8 cellular contexts compared by ENCODE assay signal in genomic region chr12:57214398-57214781, GRCh38. TPM values are rescaled to one million over a fixed set of nuclear protein-coding genes. Genes with fewer than 3 reads are reported as not detected.
A peak's percentile ranks its signal among the peaks of the same experiment; 100 is the strongest.
DNase-seq lines count a peak whose midpoint lies in the region; ATAC-seq and TF ChIP-seq lines count a peak whose summit lies in the region.

No MANE protein-coding gene starts in this region.

- H3K4me3 Mint-ChIP-seq in HFFc6 (no peak overlapping the region; the same call in 1 of the 2 replicates), memory B cell (peak overlapping the region; percentile 68)

- H3K4me3 ChIP-seq in coronary artery, result no peak overlapping the region

- H3K9me3 Mint-ChIP-seq in HFFc6, result no peaks in the 10 kb centered on the region
- H3K9me3 Mint-ChIP-seq in memory B cell, result no peaks in the 10 kb centered on the region

- peaks cover 44% of the 10 kb centered on the region for H3K4me1 Mint-ChIP-seq in HFFc6 (ENCODE audit: low read depth)
- peaks cover 48% of the 10 kb centered on the region for H3K4me1 Mint-ChIP-seq in memory B cell

- H3K27me3 Mint-ChIP-seq in HFFc6 (ENCODE audit: insufficient read depth), result peaks cover 41% of the 10 kb centered on the region
- H3K27me3 Mint-ChIP-seq in memory B cell, result peaks cover 25% of the 10 kb centered on the region

- ATAC-seq in memory B cell (ENCODE audit: low read depth) (peak; percentile 28), GM18519 (IDR thresholded peaks at IDR 0.05; ENCODE audit: low FRiP score, unreplicated experiment) (no peak)
- peak; percentile 52 for ATAC-seq in stimulated activated naive CD8-positive, alpha-beta T cell treated with anti-CD3 and anti-CD28 coated beads, Interleukin-15, Interleukin-2, amounts not matched to agents 100 U/mL and 50 U/mL, for 24 hours

- peak overlapping the region; percentile 56; the same call in 1 of the 2 replicates for H3K27ac Mint-ChIP-seq in HFFc6
- H3K27ac Mint-ChIP-seq in memory B cell, result peak overlapping the region; percentile 67

- H3K36me3 Mint-ChIP-seq in HFFc6 (ENCODE audit: low read depth) (peaks cover 13% of the 10 kb centered on the region; the same call in 1 of the 2 replicates), memory B cell (peaks cover 2% of the 10 kb centered on the region)

- TF ChIP-seq CTCF in HFFc6 (IDR thresholded peaks at IDR 0.05) (peak; percentile 83), coronary artery (IDR thresholded peaks at IDR 0.05) (peak; percentile 54)

- DNase-seq in COR-L47 (lab: John Stamatoyannopoulos, UW) (peak; percentile 78), HFFc6 (peak; percentile 23), NCI-H510A treated with DMSO at 0.1 percent for 48 hours (lab: John Stamatoyannopoulos, UW) (peak; percentile 83), coronary artery (ENCODE audit: low spot score) (no peak), memory B cell (ENCODE audit: low spot score in 2 of 2) (peak; percentile 63 to 73)
- DNase-seq in activated CD4-positive, alpha-beta T cell treated with anti-CD3 and anti-CD28 coated beads for 48 hours, result peak; percentile 81
- peak; percentile 77 for DNase-seq in stimulated activated naive CD8-positive, alpha-beta T cell treated with anti-CD3 and anti-CD28 coated beads, Interleukin-15, Interleukin-2, amounts not matched to agents 100 U/mL and 50 U/mL, for 24 hours

- H3K27ac ChIP-seq in coronary artery, result no peak overlapping the region

RNA-seq across cellular contexts. Expression of gene NXPH4, which starts 2.2 kb away (rescaled TPM):
- total RNA-seq in HFFc6 (2021; fragmentation: NEBNext Ultra II Directional; extraction: Animal tissue kit (Norgen Biotek cat#: 25700)), result 1 to 10 TPM; 2.9 to 8.2 (median 3.9) TPM

RNA-seq across cellular contexts. Expression of gene SHMT2, which starts 15.1 kb away (rescaled TPM):
- total RNA-seq in HFFc6 (2021; fragmentation: NEBNext Ultra II Directional; extraction: Animal tissue kit (Norgen Biotek cat#: 25700)), result 100 to 1,000 TPM; 112 to 127 (median 126) TPM

RNA-seq across cellular contexts. Expression of gene STAC3, which starts 36.6 kb away (rescaled TPM):
- total RNA-seq in HFFc6 (2021; fragmentation: NEBNext Ultra II Directional; extraction: Animal tissue kit (Norgen Biotek cat#: 25700)), result 1 to 10 TPM in 1 of 6 experiments, under 1 TPM in 5; 0.21 to 1.1 (median 0.58) TPM
